29 cellular contexts compared by ENCODE assay signal in the genomic region with DNA sequence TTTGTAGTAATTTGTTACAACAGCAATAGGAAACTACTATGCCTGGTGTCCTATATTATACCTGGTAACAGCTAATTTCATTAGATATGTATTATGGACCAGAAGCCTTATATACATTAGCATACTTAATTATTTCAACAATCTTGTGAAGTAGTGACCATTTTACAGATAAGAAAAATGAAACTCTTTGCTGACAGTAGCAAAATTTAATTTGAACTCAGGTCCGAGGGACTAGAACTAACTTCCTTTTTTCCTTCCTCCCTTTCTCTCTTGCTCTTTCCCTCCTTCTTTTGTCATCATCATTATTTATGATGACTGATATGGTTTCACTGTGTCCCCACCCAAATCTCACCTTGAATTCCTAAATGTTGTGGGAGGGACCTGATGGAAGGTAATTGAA.
"Had no signal": no experiment of that assay in that cellular context is flagged by ENCODE, and none has a peak within 500 bp of the region (broad histone marks: within the 10 kb centered on the region; RNA-seq: fewer than 3 reads in every experiment).

No MANE protein-coding gene starts in this region.

- H3K79me2 ChIP-seq: parathyroid adenoma had no signal

- H3K4me3 ChIP-seq: neural progenitor cell, ovary, psoas muscle, skin epidermis, smooth muscle cell, spleen, suprapubic skin, testis, tibial artery, transverse colon, upper lobe of right lung, vagina had no signal

- H3K4me1 ChIP-seq: neural progenitor cell, parathyroid adenoma, psoas muscle, spleen, suprapubic skin, testis, tibial artery, transverse colon, upper lobe of right lung, vagina had no signal

- H3K9ac ChIP-seq: neural progenitor cell, parathyroid adenoma had no signal

- H3K36me3 ChIP-seq: neural progenitor cell, ovary, spleen, suprapubic skin, tibial artery, transverse colon, upper lobe of right lung, vagina had no signal

- H3K27me3 ChIP-seq: neural progenitor cell, ovary, spleen, suprapubic skin, testis, tibial artery, transverse colon, upper lobe of right lung, vagina had no signal

- ATAC-seq: naive thymus-derived CD4-positive, alpha-beta T cell; natural killer cell; psoas muscle; right cardiac atrium; sciatic nerve; stimulated activated memory B cell treated with anti-CD40 and anti-IgM and Interleukin-4, amounts not matched to agents 10 μg/mL and 1 μg/mL and 100 μg/mL, for 72 hours; stimulated activated naive CD8-positive, alpha-beta T cell treated with anti-CD3 and anti-CD28 coated beads, Interleukin-15, amount 100 ng/mL, for 72 hours; stimulated activated naive CD8-positive, alpha-beta T cell treated with anti-CD3 and anti-CD28 coated beads, Interleukin-15, Interleukin-2, amounts not matched to agents 100 U/mL and 50 U/mL, for 24 hours; upper lobe of right lung had no signal

- H3K9me3 ChIP-seq: ovary, psoas muscle, suprapubic skin, testis, tibial artery, transverse colon, upper lobe of right lung, vagina had no signal

- H3K4me2 ChIP-seq: neural progenitor cell, smooth muscle cell had no signal

- H3K27ac ChIP-seq: neural progenitor cell, ovary, parathyroid adenoma, psoas muscle, skin epidermis, spleen, suprapubic skin, testis, tibial artery, transverse colon, upper lobe of right lung, vagina had no signal

- DNase-seq: naive thymus-derived CD4-positive, alpha-beta T cell; natural killer cell; occipital lobe; ovary; posterior cingulate gyrus; psoas muscle; right cardiac atrium; spleen; stimulated activated CD4-positive, alpha-beta T cell treated with anti-CD3 and anti-CD28 coated beads, Interleukin-12 subunit alpha, Interleukin-12 subunit beta, amount 100 ng/mL, for 4 hours; stimulated activated CD4-positive, alpha-beta T cell treated with anti-CD3 and anti-CD28 coated beads, Interleukin-1b, Interleukin-23, amount 100 ng/mL, for 48 hours; stimulated activated CD4-positive, alpha-beta T cell treated with anti-CD3 and anti-CD28 coated beads, Interleukin-4, amount 100 ng/mL, for 1 hour; stimulated activated CD4-positive, alpha-beta T cell treated with anti-CD3 and anti-CD28 coated beads, Interleukin-4, amount 100 ng/mL, for 4 hours; stimulated activated CD8-positive, alpha-beta memory T cell treated with anti-CD3 and anti-CD28 coated beads, Interleukin-4, amount 100 ng/mL, for 48 hours; stimulated activated naive CD4-positive, alpha-beta T cell; stimulated activated naive CD8-positive, alpha-beta T cell treated with anti-CD3 and anti-CD28 coated beads, Interleukin-15, amount 100 ng/mL, for 72 hours; stimulated activated naive CD8-positive, alpha-beta T cell treated with anti-CD3 and anti-CD28 coated beads, Interleukin-15, Interleukin-2, amounts not matched to agents 100 U/mL and 50 U/mL, for 24 hours; substantia nigra; testis; tibial artery; transverse colon; upper lobe of right lung had no signal

- H2AFZ ChIP-seq: neural progenitor cell, parathyroid adenoma had no signal
